In genomic region chr13:79450110-79450509, GRCh38 we compare ENCODE assay signal across 1 cellular context.
TF ChIP-seq lines count a peak whose summit lies in the region.

No MANE protein-coding gene starts in this region.

TF ChIP-seq in K562, 482 proteins besides CTCF, POLR2A, EP300 and RAD21 (continued from another document):
- TF ChIP-seq ZBTB33 (CRISPR knock-in tag; IDR thresholded peaks at IDR 0.05), result no peak
- TF ChIP-seq ZBTB8A (IDR thresholded peaks at IDR 0.05; ENCODE audit: partially characterized antibody), result no peak
- no peak for TF ChIP-seq CXXC5 (CRISPR knock-in tag; IDR thresholded peaks at IDR 0.05)
- no peak for TF ChIP-seq POLR2G (IDR thresholded peaks at IDR 0.05; ENCODE audit: low read depth, low read length)
- no peak for TF ChIP-seq ZNF316 (IDR thresholded peaks at IDR 0.05)
- no peak for TF ChIP-seq WHSC1 (IDR thresholded peaks at IDR 0.05; ENCODE audit: low read length)
- no peak for TF ChIP-seq ZNF551 (CRISPR knock-in tag; IDR thresholded peaks at IDR 0.05)
- TF ChIP-seq ZNF354B (CRISPR knock-in tag; IDR thresholded peaks at IDR 0.05), result no peak
- no peak for TF ChIP-seq NR3C1 (CRISPR knock-in tag; IDR thresholded peaks at IDR 0.05)
- no peak for TF ChIP-seq ZNF3 (CRISPR knock-in tag; IDR thresholded peaks at IDR 0.05)
